Comparison of ENCODE assay signal across 1 cellular context in genomic region chr10:14975672-14976273, GRCh38.
TF ChIP-seq lines count a peak whose summit lies in the region.

No MANE protein-coding gene starts in this region.

TF ChIP-seq in K562, 482 proteins besides CTCF, POLR2A, EP300 and RAD21:
- TF ChIP-seq DACH1 (IDR thresholded peaks at IDR 0.05; ENCODE audit: partially characterized antibody) = peak; percentile 15
- TF ChIP-seq ZBTB7A (IDR thresholded peaks at IDR 0.05; ENCODE audit: borderline replicate concordance, control insufficient read depth, low read depth, low read length) = 0 out of 2 replicates have a peak, but pooled peaks have one; percentile 40
- TF ChIP-seq PYGO2 (tag; IDR thresholded peaks at IDR 0.05) = no peak
- peak; percentile 35; the same call in 1 of the 2 replicates for TF ChIP-seq VEZF1 (CRISPR knock-in tag; IDR thresholded peaks at IDR 0.05)
